ENCODE assay signal across 13 cellular contexts in the genomic region with DNA sequence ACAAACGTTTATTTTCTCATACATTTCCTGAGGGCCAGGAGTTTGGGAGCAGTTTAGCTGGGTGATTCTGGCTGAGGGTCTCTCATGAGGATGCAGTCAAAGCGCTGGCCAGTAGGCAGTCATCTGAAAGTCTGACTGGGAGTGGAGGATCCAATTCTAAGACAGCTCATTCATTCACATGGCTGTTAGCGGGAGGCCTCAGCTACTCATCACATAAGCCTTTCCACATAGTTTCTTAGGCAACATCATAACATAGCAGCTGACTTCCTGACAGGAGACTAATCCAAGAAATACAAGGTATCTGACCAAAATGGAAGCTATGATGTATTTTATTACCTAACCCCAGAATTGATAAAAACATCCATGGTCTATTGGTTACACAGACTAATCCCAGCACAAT. TPM values are rescaled to one million over a fixed set of nuclear protein-coding genes. Genes with fewer than 3 reads are reported as not detected.
A peak's percentile ranks its signal among the peaks of the same experiment; 100 is the strongest.
DNase-seq lines count a peak whose midpoint lies in the region; FAIRE-seq and TF ChIP-seq lines count a peak whose summit lies in the region.
"Had no signal": no experiment of that assay in that cellular context is flagged by ENCODE, and none has a peak within 500 bp of the region (broad histone marks: within the 10 kb centered on the region; RNA-seq: fewer than 3 reads in every experiment).

No MANE protein-coding gene starts in this region.

- H3K27me3 Mint-ChIP-seq in astrocyte (ENCODE audit: low read depth, unreplicated experiment) (no peaks in the 10 kb centered on the region), Calu3 (ENCODE audit: unreplicated experiment) (no peaks in the 10 kb centered on the region)
- no peaks in the 10 kb centered on the region for H3K27me3 Mint-ChIP-seq in CD4-positive, alpha-beta memory T cell
- H3K27me3 Mint-ChIP-seq: central memory CD8-positive, alpha-beta T cell had no signal

- DNase-seq in AG08395 (ENCODE audit: low spot score) (peak; percentile 35), HS-5 (ENCODE audit: low read depth) (peak; percentile 89), astrocyte (ENCODE audit: low read depth) (peak; percentile 80), glomerular visceral epithelial cell (ENCODE audit: extremely low spot score) (peak; percentile 42), SK-N-DZ (ENCODE audit: low spot score) (no peak), H4 (ENCODE audit: low spot score) (no peak), Calu3 (no peak)
- DNase-seq in CD4-positive, alpha-beta memory T cell, result no peak
- DNase-seq: CD8-positive, alpha-beta T cell; occipital lobe; stimulated activated CD4-positive, alpha-beta T cell treated with anti-CD3 and anti-CD28 coated beads, Interleukin-15, amount 100 ng/mL, for 24 hours had no signal

- H3K4me1 ChIP-seq in astrocyte (ENCODE audit: insufficient read depth, low read length), result peaks cover 24% of the 10 kb centered on the region
- H3K4me1 ChIP-seq in CD4-positive, alpha-beta memory T cell (ENCODE audit: insufficient read depth, low read length), result peaks cover 46% of the 10 kb centered on the region

- intact Hi-C loops in CD4-positive, alpha-beta memory T cell (cut with micrococcal nuclease), result no loop called here
- intact Hi-C loops in Calu3 (cut with micrococcal nuclease; ENCODE audit: unreplicated experiment), result loop anchor here (10.0 kb wide), 1 partner anchor 260 kb away; no protein-coding TSS in a partner anchor

- no peak for FAIRE-seq in astrocyte (lab: Jason Lieb, UNC)
- FAIRE-seq: H1 had no signal

- no peaks in the 10 kb centered on the region for H3K36me3 ChIP-seq in astrocyte (ENCODE audit: insufficient read depth, low read length)
- no peaks in the 10 kb centered on the region for H3K36me3 ChIP-seq in CD4-positive, alpha-beta memory T cell (ENCODE audit: insufficient read depth, low read length)

- H3K4me3 ChIP-seq in astrocyte (ENCODE audit: insufficient read depth, low read depth, low read length), result no peak overlapping the region
- no peak overlapping the region for H3K4me3 ChIP-seq in CD4-positive, alpha-beta memory T cell (ENCODE audit: low read length in 2 of 2)

- H3K4me1 Mint-ChIP-seq in astrocyte (ENCODE audit: low read depth, unreplicated experiment) (peaks cover 15% of the 10 kb centered on the region), Calu3 (ENCODE audit: low read depth, unreplicated experiment) (peaks cover 20% of the 10 kb centered on the region)
- H3K4me1 Mint-ChIP-seq in CD4-positive, alpha-beta memory T cell, result peaks cover 26 to 65% (median 39%) of the 10 kb centered on the region in 4 donors

- H3K9me3 ChIP-seq in astrocyte (ENCODE audit: insufficient read depth, low read depth, low read length), result no peaks in the 10 kb centered on the region
- H3K9me3 ChIP-seq in CD4-positive, alpha-beta memory T cell (ENCODE audit: control insufficient read depth in 1 of 2, low read length in 2 of 2), result no peaks in the 10 kb centered on the region

- H4K20me1 ChIP-seq in astrocyte (ENCODE audit: insufficient read depth, low read length), result no peaks in the 10 kb centered on the region

- H3K36me3 Mint-ChIP-seq in astrocyte (ENCODE audit: low read depth, unreplicated experiment) (no peaks in the 10 kb centered on the region), Calu3 (ENCODE audit: insufficient read depth, unreplicated experiment) (peaks cover 16% of the 10 kb centered on the region)
- H3K36me3 Mint-ChIP-seq in CD4-positive, alpha-beta memory T cell, result peaks cover 0 to 13% of the 10 kb centered on the region in 2 donors

- no peak overlapping the region for H2AFZ ChIP-seq in astrocyte (ENCODE audit: low read depth, low read length)

- H3K27ac Mint-ChIP-seq in astrocyte (ENCODE audit: unreplicated experiment) (peak overlapping the region; percentile 75), Calu3 (ENCODE audit: unreplicated experiment) (no peak overlapping the region)
- no peak overlapping the region for H3K27ac Mint-ChIP-seq in CD4-positive, alpha-beta memory T cell
- H3K27ac Mint-ChIP-seq: CD8-positive, alpha-beta T cell had no signal

- no peaks in the 10 kb centered on the region for H3K9me3 Mint-ChIP-seq in astrocyte (ENCODE audit: unreplicated experiment)
- H3K9me3 Mint-ChIP-seq in CD4-positive, alpha-beta memory T cell, result peaks cover 0 to 2% (median 0%) of the 10 kb centered on the region in 8 donors
- H3K9me3 Mint-ChIP-seq in Calu3 (ENCODE audit: low read depth, unreplicated experiment), result no peaks in the 10 kb centered on the region
- H3K9me3 Mint-ChIP-seq: CD8-positive, alpha-beta T cell; central memory CD8-positive, alpha-beta T cell had no signal

- no TSS peak for BruUV-seq in Calu3 (replicated peaks; lab: Mats Ljungman, UMichigan)

- peak overlapping the region; percentile 20 for H3K4me2 ChIP-seq in astrocyte (ENCODE audit: low read length)

- peak overlapping the region; percentile 50 for H3K27ac ChIP-seq in astrocyte (ENCODE audit: low read depth, low read length)
- no peak overlapping the region for H3K27ac ChIP-seq in CD4-positive, alpha-beta memory T cell (ENCODE audit: low read depth, low read length)

- TF ChIP-seq CTCF in astrocyte (IDR thresholded peaks at IDR 0.05; ENCODE audit: insufficient read depth, low read depth, low read length) (no peak), Calu3 (IDR thresholded peaks at IDR 0.05; ENCODE audit: unreplicated experiment) (no peak)

- H3K4me3 Mint-ChIP-seq in astrocyte (ENCODE audit: unreplicated experiment) (no peak overlapping the region), Calu3 (ENCODE audit: low read depth, unreplicated experiment) (no peak overlapping the region)
- H3K4me3 Mint-ChIP-seq in CD4-positive, alpha-beta memory T cell, result no peak overlapping the region
- H3K4me3 Mint-ChIP-seq: CD8-positive, alpha-beta T cell; central memory CD8-positive, alpha-beta T cell had no signal

- CTCF ChIA-PET in CD4-positive, alpha-beta memory T cell (lab: Charles Lee; ENCODE audit: partially characterized antibody), result interaction anchor here (1.3 kb wide), 1 partner anchor 16 kb away, joined by 6 read pairs; no protein-coding TSS in a partner anchor
- CTCF ChIA-PET in Calu3 (lab: Charles Lee), result interaction anchor here (0.5 kb wide), 1 partner anchor 888 kb away, joined by 3 read pairs; no protein-coding TSS in a partner anchor

- peak overlapping the region; percentile 32 for H3K9ac ChIP-seq in astrocyte (ENCODE audit: low read length)

- POLR2A ChIA-PET in CD4-positive, alpha-beta memory T cell (lab: Charles Lee; ENCODE audit: partially characterized antibody), result interaction anchor here (4.8 kb wide), 1 partner anchor 9 kb away, joined by 55 read pairs; the partner anchor contains the start of gene WDFY1

- peaks cover 22% of the 10 kb centered on the region for H3K79me2 ChIP-seq in astrocyte (ENCODE audit: insufficient read depth, low read length)

- H3K27me3 ChIP-seq in astrocyte (ENCODE audit: insufficient read depth, low read length), result no peaks in the 10 kb centered on the region
- H3K27me3 ChIP-seq in CD4-positive, alpha-beta memory T cell (ENCODE audit: insufficient read depth, low read length), result no peaks in the 10 kb centered on the region

RNA-seq across cellular contexts. Expression of gene MRPL44, which starts 2.9 kb away (rescaled TPM):
- total RNA-seq in astrocyte (32.6 and 33.3 TPM in 2 replicates), Calu3 (2022) (32.7 and 39.5 TPM in 2 replicates)
- 47.3 and 48.6 TPM in 2 replicates for polyA plus RNA-seq in SK-N-DZ (2014; cell fraction: cytosol; rRNA removed)
- 14.9 and 17.8 TPM in 2 replicates for polyA plus RNA-seq in SK-N-DZ (2014; cell fraction: nucleus; rRNA removed)
- 39.9 and 53.0 TPM in 2 replicates for total RNA-seq in H4 (2014; rRNA removed; shearing (Covaris generic))
- total RNA-seq in CD4-positive, alpha-beta memory T cell, result 10 to 100 TPM; 20.1 to 22.1 TPM
- polyA plus RNA-seq in CD4-positive, alpha-beta memory T cell, result 10 to 100 TPM; 26.5 to 45.2 TPM

RNA-seq across cellular contexts. Expression of gene WDFY1, which starts 9.3 kb away (rescaled TPM):
- total RNA-seq in astrocyte, result 52.5 and 52.6 TPM in 2 replicates
- 22.0 and 24.8 TPM in 2 replicates for polyA plus RNA-seq in SK-N-DZ (2014; cell fraction: cytosol; rRNA removed)
- polyA plus RNA-seq in SK-N-DZ (2014; cell fraction: nucleus; rRNA removed), result 21.0 and 22.1 TPM in 2 replicates
- 23.7 and 27.2 TPM in 2 replicates for total RNA-seq in H4 (2014; rRNA removed; shearing (Covaris generic))
- total RNA-seq in CD4-positive, alpha-beta memory T cell, result 10 to 100 TPM; 31.5 to 37.7 TPM
- polyA plus RNA-seq in CD4-positive, alpha-beta memory T cell, result 10 to 100 TPM; 26.5 to 30.9 TPM
- 37.5 and 43.8 TPM in 2 replicates for total RNA-seq in Calu3 (2022)

Comparison
In these comparisons a context has a peak if more than half of its experiments do, and no peak if none do; other contexts are left out.
1. DNase-seq: peak in AG08395 (single experiment), HS-5 (single experiment), astrocyte (single experiment) and glomerular visceral epithelial cell (single experiment); none in SK-N-DZ (single experiment), H4 (single experiment), CD4-positive, alpha-beta memory T cell (0 of 5) and Calu3 (single experiment).